26 cellular contexts compared by ENCODE assay signal in genomic region chr4:16165931-16166330, GRCh38.
"Had no signal": no experiment of that assay in that cellular context is flagged by ENCODE, and none has a peak within 500 bp of the region (broad histone marks: within the 10 kb centered on the region; RNA-seq: fewer than 3 reads in every experiment).

No MANE protein-coding gene starts in this region.

- H3K36me3 ChIP-seq: MG63 had no signal

- H3K9me3 Mint-ChIP-seq: activated CD4-positive, alpha-beta T cell treated with anti-CD3 and anti-CD28 coated beads, Interleukin-2, amount 10 ng/mL, durations not matched to agents 7 days and 5 days; activated CD8-positive, alpha-beta T cell treated with anti-CD3 and anti-CD28 coated beads for 36 hours; activated naive CD4-positive, alpha-beta T cell treated with anti-CD3 and anti-CD28 coated beads for 36 hours; brain had no signal

- DNase-seq: activated CD4-positive, alpha-beta T cell treated with anti-CD3 and anti-CD28 coated beads, Interleukin-2, amount 10 ng/mL, durations not matched to agents 7 days and 5 days; activated CD4-positive, CD25-positive, alpha-beta regulatory T cell treated with anti-CD3 and anti-CD28 coated beads, Interleukin-2, amount 50 U/mL, for 72 hours; activated CD8-positive, alpha-beta memory T cell treated with anti-CD3 and anti-CD28 coated beads, Interleukin-2, amount 50 U/mL, for 48 hours; activated CD8-positive, alpha-beta T cell treated with anti-CD3 and anti-CD28 coated beads for 36 hours; activated naive CD4-positive, alpha-beta T cell treated with anti-CD3 and anti-CD28 coated beads for 36 hours; activated T-cell treated with anti-CD3 and anti-CD28 coated beads, Interleukin-2, amount 50 U/mL, for 1 hour; amygdala; MG63; MV-4-11; NCI-H1092 treated with DMSO at 0.1 percent for 48 hours; NCI-H1417 treated with DMSO at 0.1 percent for 48 hours; NCI-H1694 treated with DMSO at 0.1 percent for 48 hours; NCI-H2029 treated with DMSO at 0.1 percent for 48 hours; NCI-H345; NCI-H510A; NCI-H526 treated with DMSO at 0.1 percent for 48 hours; NK-92 treated with Interleukin-12 subunit alpha and Interleukin-12 subunit beta, amount 100 ng/mL, for 24 hours; OCI-M1; Right ventricle myocardium superior; RPMI8226; SJCRH30; SK-N-SH; T-helper 1 cell; WERI-Rb-1 had no signal

- H3K9me3 ChIP-seq: MG63, SJCRH30, SK-N-SH had no signal

- H3K4me1 ChIP-seq: SJCRH30 had no signal

- H3K4me3 ChIP-seq: MG63, SJCRH30 had no signal

- H3K27ac ChIP-seq: SJCRH30, WERI-Rb-1 had no signal

- H3K27me3 Mint-ChIP-seq: activated CD4-positive, alpha-beta T cell treated with anti-CD3 and anti-CD28 coated beads, Interleukin-2, amount 10 ng/mL, durations not matched to agents 7 days and 5 days; activated CD8-positive, alpha-beta T cell treated with anti-CD3 and anti-CD28 coated beads for 36 hours; brain had no signal

- H3K4me3 Mint-ChIP-seq: activated CD4-positive, alpha-beta T cell treated with anti-CD3 and anti-CD28 coated beads, Interleukin-2, amount 10 ng/mL, durations not matched to agents 7 days and 5 days; activated CD8-positive, alpha-beta T cell treated with anti-CD3 and anti-CD28 coated beads for 36 hours; activated naive CD4-positive, alpha-beta T cell treated with anti-CD3 and anti-CD28 coated beads for 36 hours; brain had no signal

- ATAC-seq: activated CD8-positive, alpha-beta T cell treated with anti-CD3 and anti-CD28 coated beads for 36 hours; Panc1 had no signal

- H3K27me3 ChIP-seq: MG63, SJCRH30 had no signal

- H3K27ac Mint-ChIP-seq: activated CD4-positive, alpha-beta T cell treated with anti-CD3 and anti-CD28 coated beads, Interleukin-2, amount 10 ng/mL, durations not matched to agents 7 days and 5 days; activated CD8-positive, alpha-beta T cell treated with anti-CD3 and anti-CD28 coated beads for 36 hours; brain had no signal
